ENCODE assay signal across 9 cellular contexts in the genomic region with DNA sequence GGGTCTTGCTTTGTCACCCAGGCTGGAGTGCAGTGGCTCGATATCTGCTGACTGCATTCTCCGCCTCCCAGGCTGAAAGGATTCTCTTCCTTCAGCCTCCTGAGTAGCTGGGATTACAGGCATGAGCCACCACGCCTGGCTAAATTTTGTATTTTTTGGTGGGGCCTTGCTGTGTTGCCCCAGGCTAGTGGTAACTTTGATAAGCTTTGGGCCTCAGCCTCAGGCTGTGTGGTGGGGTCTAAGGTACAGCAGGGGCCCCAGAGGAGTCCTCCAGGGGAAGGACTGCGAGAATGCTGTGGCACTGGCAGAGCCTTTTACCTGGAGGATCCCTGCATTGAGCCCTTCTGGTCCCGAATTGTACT. TPM values are rescaled to one million over a fixed set of nuclear protein-coding genes. Genes with fewer than 3 reads are reported as not detected.
DNase-seq lines count a peak whose midpoint lies in the region; ATAC-seq and TF ChIP-seq lines count a peak whose summit lies in the region.
"Had no signal": no experiment of that assay in that cellular context is flagged by ENCODE, and none has a peak within 500 bp of the region (broad histone marks: within the 10 kb centered on the region; RNA-seq: fewer than 3 reads in every experiment).

No MANE protein-coding gene starts in this region.

- peak overlapping the region; percentile 57 for H3K27ac Mint-ChIP-seq in activated CD8-positive, alpha-beta memory T cell treated with anti-CD3 and anti-CD28 coated beads, Interleukin-2, amount 10 ng/mL, durations not matched to agents 7 days and 5 days
- H3K27ac Mint-ChIP-seq in glutamatergic neuron (ENCODE audit: unreplicated experiment), result peak overlapping the region; percentile 33

- H3K4me3 ChIP-seq in NT2/D1 (ENCODE audit: insufficient read length, low read depth) (no peak overlapping the region), stomach (no peak overlapping the region)
- H3K4me3 ChIP-seq: SJSA1 had no signal

- CTCF ChIA-PET in activated CD8-positive, alpha-beta memory T cell treated with anti-CD3 and anti-CD28 coated beads, Interleukin-2, amount 10 ng/mL, durations not matched to agents 7 days and 5 days (lab: Charles Lee), result interaction anchor here (0.7 to 3.5 kb wide), 5 partner anchors 15 to 241 kb away, joined by 3 to 14 read pairs (median 3); a partner anchor contains a TSS

- H3K4me1 ChIP-seq in NT2/D1 (ENCODE audit: insufficient read depth, insufficient read length) (peaks cover 29% of the 10 kb centered on the region), stomach (peaks cover 66 to 87% (median 80%) of the 10 kb centered on the region in 4 donors)

- 60 to 81% (median 75%) methylated on average over 5 of the region's 5 CpGs for WGBS in stomach, 5 donors

- H3K9me3 ChIP-seq in NT2/D1 (ENCODE audit: insufficient read depth, low read length) (no peaks in the 10 kb centered on the region), stomach (no peaks in the 10 kb centered on the region)
- H3K9me3 ChIP-seq: SJSA1 had no signal

- H3K9me3 Mint-ChIP-seq in activated CD8-positive, alpha-beta memory T cell treated with anti-CD3 and anti-CD28 coated beads, Interleukin-2, amount 10 ng/mL, durations not matched to agents 7 days and 5 days (ENCODE audit: low read depth), result no peaks in the 10 kb centered on the region
- peaks cover 5% of the 10 kb centered on the region for H3K9me3 Mint-ChIP-seq in glutamatergic neuron (ENCODE audit: unreplicated experiment)

- peak overlapping the region; percentile 47 for H3K9ac ChIP-seq in NT2/D1 (ENCODE audit: insufficient read length, low read depth)

- ATAC-seq in activated CD8-positive, alpha-beta memory T cell treated with anti-CD3 and anti-CD28 coated beads, Interleukin-2, amount 10 ng/mL, durations not matched to agents 7 days and 5 days, result no peak
- no peak for ATAC-seq in HG02623 (IDR thresholded peaks at IDR 0.05; ENCODE audit: unreplicated experiment)

- H3K27me3 ChIP-seq in NT2/D1 (ENCODE audit: insufficient read depth, insufficient read length), result no peaks in the 10 kb centered on the region
- H3K27me3 ChIP-seq in stomach, result no peaks in the 10 kb centered on the region
- H3K27me3 ChIP-seq: SJSA1 had no signal

- H3K36me3 ChIP-seq in NT2/D1 (ENCODE audit: insufficient read depth, insufficient read length, low read length) (peaks cover 17% of the 10 kb centered on the region), stomach (peaks cover 0 to 12% (median 3%) of the 10 kb centered on the region in 4 donors)

- peaks cover 11% of the 10 kb centered on the region for H3K36me3 Mint-ChIP-seq in activated CD8-positive, alpha-beta memory T cell treated with anti-CD3 and anti-CD28 coated beads, Interleukin-2, amount 10 ng/mL, durations not matched to agents 7 days and 5 days
- H3K36me3 Mint-ChIP-seq in glutamatergic neuron (ENCODE audit: unreplicated experiment), result no peaks in the 10 kb centered on the region

- peaks cover 59% of the 10 kb centered on the region for H3K4me1 Mint-ChIP-seq in activated CD8-positive, alpha-beta memory T cell treated with anti-CD3 and anti-CD28 coated beads, Interleukin-2, amount 10 ng/mL, durations not matched to agents 7 days and 5 days
- H3K4me1 Mint-ChIP-seq in glutamatergic neuron (ENCODE audit: low read depth, unreplicated experiment), result peaks cover 37% of the 10 kb centered on the region

- TF ChIP-seq EP300 in stomach (IDR thresholded peaks at IDR 0.05), result no peak

- H3K4me3 Mint-ChIP-seq in activated CD8-positive, alpha-beta memory T cell treated with anti-CD3 and anti-CD28 coated beads, Interleukin-2, amount 10 ng/mL, durations not matched to agents 7 days and 5 days, result no peak overlapping the region
- peak overlapping the region; percentile 55 for H3K4me3 Mint-ChIP-seq in glutamatergic neuron (ENCODE audit: unreplicated experiment)

- TF ChIP-seq POLR2A in stomach (IDR thresholded peaks at IDR 0.05), result no peak

- H3K27ac ChIP-seq in stomach, result peak overlapping the region; percentile 78 to 99 (median 97)
- H3K27ac ChIP-seq: SJSA1 had no signal

- no peak for DNase-seq in activated CD8-positive, alpha-beta memory T cell treated with anti-CD3 and anti-CD28 coated beads, Interleukin-2, amount 10 ng/mL, durations not matched to agents 7 days and 5 days
- no peak for DNase-seq in activated CD8-positive, alpha-beta memory T cell treated with anti-CD3 and anti-CD28 coated beads, Interleukin-2, amount 50 U/mL, for 48 hours
- DNase-seq in NT2/D1 (ENCODE audit: low read depth, low spot score), result no peak
- no peak for DNase-seq in glutamatergic neuron
- no peak for DNase-seq in stomach
- no peak for DNase-seq in dedifferentiated amniotic fluid mesenchymal stem cell (ENCODE audit: extremely low spot score)
- no peak for DNase-seq in DMS 273 treated with DMSO at 0.1 percent for 48 hours (lab: John Stamatoyannopoulos, UW)

- no peak for TF ChIP-seq CTCF in glutamatergic neuron (IDR thresholded peaks at IDR 0.05; ENCODE audit: partially characterized antibody, unreplicated experiment)
- TF ChIP-seq CTCF in stomach (IDR thresholded peaks at IDR 0.05), result no peak

- intact Hi-C loops in stomach (cut with DNase I; ENCODE audit: low total_unique reads), result loop anchor here (5.0 kb wide), 1 partner anchor 61 kb away; no protein-coding TSS in a partner anchor

- H3K27me3 Mint-ChIP-seq in activated CD8-positive, alpha-beta memory T cell treated with anti-CD3 and anti-CD28 coated beads, Interleukin-2, amount 10 ng/mL, durations not matched to agents 7 days and 5 days, result no peaks in the 10 kb centered on the region
- peaks cover 5% of the 10 kb centered on the region for H3K27me3 Mint-ChIP-seq in glutamatergic neuron (ENCODE audit: unreplicated experiment)

RNA-seq across cellular contexts. Expression of a gene that starts 7.2 kb away (rescaled TPM):
- 100 to 1,000 TPM in 1 of 2 experiments, 10 to 100 TPM in 1; 99.9 to 105 TPM for total RNA-seq in activated CD8-positive, alpha-beta memory T cell treated with anti-CD3 and anti-CD28 coated beads, Interleukin-2, amount 10 ng/mL, durations not matched to agents 7 days and 5 days
- 71.4 TPM for total RNA-seq in glutamatergic neuron (ENCODE audit: unreplicated experiment)
- total RNA-seq in stomach, result 10 to 100 TPM; 10.5 to 71.8 (median 28.1) TPM
- 1 to 10 TPM; 3.8 to 6.4 (median 5.0) TPM for polyA plus RNA-seq in stomach

RNA-seq across cellular contexts. Expression of a gene that starts 19.6 kb away (rescaled TPM):
- total RNA-seq in activated CD8-positive, alpha-beta memory T cell treated with anti-CD3 and anti-CD28 coated beads, Interleukin-2, amount 10 ng/mL, durations not matched to agents 7 days and 5 days, result 100 to 1,000 TPM; 110 to 127 TPM
- total RNA-seq in glutamatergic neuron (ENCODE audit: unreplicated experiment), result 133 TPM
- total RNA-seq in stomach, result 100 to 1,000 TPM in 4 of 5 donors, 10 to 100 TPM in 1; 49.0 to 340 (median 134) TPM
- 10 to 100 TPM; 53.8 to 59.6 (median 59.4) TPM for polyA plus RNA-seq in stomach
